Comparison of ENCODE assay signal across 17 cellular contexts in genomic region chr1:12546771-12547585, GRCh38.
DNase-seq lines count a peak whose midpoint lies in the region; ATAC-seq and TF ChIP-seq lines count a peak whose summit lies in the region.
"Had no signal": no experiment of that assay in that cellular context is flagged by ENCODE, and none has a peak within 500 bp of the region (broad histone marks: within the 10 kb centered on the region; RNA-seq: fewer than 3 reads in every experiment).

No MANE protein-coding gene starts in this region.

- H3K4me1 ChIP-seq in sigmoid colon (peaks cover 0 to 48% (median 42%) of the 10 kb centered on the region in 4 donors), stomach (peaks cover 10 to 43% (median 35%) of the 10 kb centered on the region in 4 donors)

- intact Hi-C loops in left ventricle myocardium superior (cut with micrococcal nuclease) (no loop called here), sigmoid colon (cut with DNase I) (no loop called here), stomach (cut with DNase I; ENCODE audit: low total_unique reads) (no loop called here)

- TF ChIP-seq EP300 in sigmoid colon (IDR thresholded peaks at IDR 0.05) (no peak), stomach (IDR thresholded peaks at IDR 0.05) (no peak)

- H3K4me3 ChIP-seq in AG10803 (ENCODE audit: low read length) (no peak overlapping the region), sigmoid colon (no peak overlapping the region), stomach (no peak overlapping the region)
- H3K4me3 ChIP-seq: cardiac muscle cell, GM23338 had no signal

- no peak for TF ChIP-seq CTCF in AG10803 (conservative IDR thresholded peaks at IDR 0.05; ENCODE audit: low read length)
- TF ChIP-seq CTCF in sigmoid colon (IDR thresholded peaks at IDR 0.05): no peak
- TF ChIP-seq CTCF in stomach (IDR thresholded peaks at IDR 0.05): no peak

- peak; percentile 50 for DNase-seq in AG10803 (ENCODE audit: low read depth)
- peak; percentile 4 for DNase-seq in astrocyte of the hippocampus (ENCODE audit: low read depth, low spot score)
- DNase-seq in left ventricle myocardium superior: peak; percentile 87
- peak; percentile 86 for DNase-seq in sigmoid colon
- DNase-seq in stomach: no peak
- DNase-seq in OCI-M2 (lab: John Stamatoyannopoulos, UW; ENCODE audit: unreplicated experiment): no peak
- DNase-seq: activated CD4-positive, alpha-beta memory T cell treated with anti-CD3 and anti-CD28 coated beads, Interleukin-2, amount 10 ng/mL, durations not matched to agents 7 days and 5 days; activated gamma-delta T cell treated with Interleukin-2 at 50 U/mL for 16 hours; GF-D8; islet precursor cell; NCI-H345; SK-N-SH; stimulated activated CD4-positive, alpha-beta T cell treated with anti-CD3 and anti-CD28 coated beads, Interleukin-1b, Interleukin-23, amount 100 ng/mL, for 48 hours had no signal

- H3K27ac ChIP-seq in sigmoid colon (peak overlapping the region; percentile 79 to 92 (median 89)), stomach (peak overlapping the region in 2 of 5 donors; percentile 23 to 82)
- H3K27ac ChIP-seq: cardiac muscle cell had no signal

- H3K27me3 ChIP-seq in sigmoid colon (no peaks in the 10 kb centered on the region), stomach (no peaks in the 10 kb centered on the region)
- H3K27me3 ChIP-seq: cardiac muscle cell had no signal

- H3K36me3 ChIP-seq in sigmoid colon: no peaks in the 10 kb centered on the region
- no peaks in the 10 kb centered on the region for H3K36me3 ChIP-seq in stomach
- H3K36me3 ChIP-seq: cardiac muscle cell had no signal

- 79 to 82% methylated on average over 17 of the region's 17 CpGs for WGBS in sigmoid colon, 2 donors
- 72 to 80% (median 76%) methylated on average over 16 to 17 of the region's 17 CpGs for WGBS in stomach, 5 donors

- TF ChIP-seq POLR2A in sigmoid colon (IDR thresholded peaks at IDR 0.05) (no peak), stomach (IDR thresholded peaks at IDR 0.05) (no peak)

- H3K9me3 ChIP-seq in sigmoid colon (no peaks in the 10 kb centered on the region), stomach (no peaks in the 10 kb centered on the region)
- H3K9me3 ChIP-seq: SK-N-SH had no signal

- ATAC-seq in left ventricle myocardium superior (peak; percentile 72), GM21390 (IDR thresholded peaks at IDR 0.05; ENCODE audit: unreplicated experiment) (no peak), HG02763 (IDR thresholded peaks at IDR 0.05; ENCODE audit: unreplicated experiment) (no peak)
- ATAC-seq: GM23338 had no signal

Comparison
In these comparisons a context has a peak if more than half of its experiments do, and no peak if none do; other contexts are left out.
1. DNase-seq: peak in AG10803 (single experiment), astrocyte of the hippocampus (single experiment), left ventricle myocardium superior (single experiment) and sigmoid colon (single experiment); none in stomach (single experiment) and OCI-M2 (single experiment).